15 cellular contexts compared by ENCODE assay signal in the genomic region with DNA sequence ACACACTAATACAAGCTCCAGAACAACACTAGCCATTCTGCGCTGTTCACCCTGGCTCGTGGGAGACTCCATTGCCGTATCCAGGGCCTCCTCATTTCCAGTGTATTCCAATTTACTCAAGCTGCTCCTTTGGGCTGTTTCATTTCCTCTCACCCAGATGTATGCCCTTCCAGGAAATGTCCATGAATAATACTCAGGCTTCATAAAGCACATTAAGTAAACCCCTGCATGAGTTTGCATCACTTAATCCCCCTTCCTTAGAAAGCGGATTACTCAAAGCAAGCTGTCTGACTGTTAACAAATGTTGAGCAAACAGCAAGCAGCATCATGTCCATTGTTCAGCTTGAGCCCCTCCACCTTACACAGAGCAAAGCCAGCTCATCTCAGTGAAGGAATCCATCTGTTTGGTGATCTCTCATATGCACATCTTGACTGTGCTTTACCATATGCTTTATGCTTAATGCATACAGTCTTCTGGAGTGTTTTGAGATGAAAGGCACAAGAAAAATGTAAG.
"Had no signal": no experiment of that assay in that cellular context is flagged by ENCODE, and none has a peak within 500 bp of the region (broad histone marks: within the 10 kb centered on the region; RNA-seq: fewer than 3 reads in every experiment).

No MANE protein-coding gene starts in this region.

- H3K36me3 Mint-ChIP-seq: immature natural killer cell; naive thymus-derived CD4-positive, alpha-beta T cell had no signal

- H3K4me1 ChIP-seq: ascending aorta, colonic mucosa, upper lobe of right lung had no signal

- H3K27ac ChIP-seq: ascending aorta, cardiac muscle cell, colonic mucosa, upper lobe of right lung had no signal

- ATAC-seq: activated CD8-positive, alpha-beta T cell treated with anti-CD3 and anti-CD28 coated beads, Interleukin-2, amount 10 ng/mL, durations not matched to agents 7 days and 5 days; naive thymus-derived CD4-positive, alpha-beta T cell; stimulated activated naive CD8-positive, alpha-beta T cell treated with anti-CD3 and anti-CD28 coated beads, Interleukin-15, Interleukin-2, amounts not matched to agents 100 U/mL and 50 U/mL, for 24 hours; upper lobe of right lung had no signal

- H3K27me3 Mint-ChIP-seq: naive thymus-derived CD4-positive, alpha-beta T cell had no signal

- H3K27ac Mint-ChIP-seq: activated CD8-positive, alpha-beta T cell treated with anti-CD3 and anti-CD28 coated beads, Interleukin-2, amount 10 ng/mL, durations not matched to agents 7 days and 5 days; activated T-helper 1 cell treated with anti-CD3 and anti-CD28 coated beads, Interleukin-12 subunit alpha, Interleukin-12 subunit beta, Interleukin-2, Interleukin-4 antibody, amounts not matched to agents 30 ng/mL and 10 ng/mL and 1 ng/mL, durations not matched to agents 14 hours and 24 hours and 36 hours; immature natural killer cell; naive thymus-derived CD4-positive, alpha-beta T cell had no signal

- H3K4me3 ChIP-seq: ascending aorta, cardiac muscle cell, colonic mucosa, upper lobe of right lung had no signal

- DNase-seq: activated CD4-positive, alpha-beta T cell treated with anti-CD3 and anti-CD28 coated beads for 4 hours; activated CD8-positive, alpha-beta memory T cell treated with anti-CD3 and anti-CD28 coated beads, Interleukin-2, amount 50 U/mL, for 48 hours; activated CD8-positive, alpha-beta T cell treated with anti-CD3 and anti-CD28 coated beads, Interleukin-2, amount 10 ng/mL, durations not matched to agents 7 days and 5 days; activated naive CD4-positive, alpha-beta T cell; colonic mucosa; immature natural killer cell; naive thymus-derived CD4-positive, alpha-beta T cell; occipital lobe; stimulated activated CD4-positive, alpha-beta T cell treated with anti-CD3 and anti-CD28 coated beads, Interleukin-12 subunit alpha, Interleukin-12 subunit beta, amount 100 ng/mL, for 4 hours; stimulated activated naive CD8-positive, alpha-beta T cell treated with anti-CD3 and anti-CD28 coated beads, Interleukin-15, Interleukin-2, amounts not matched to agents 100 U/mL and 50 U/mL, for 24 hours; T-helper 1 cell; upper lobe of right lung had no signal

- H3K36me3 ChIP-seq: ascending aorta, cardiac muscle cell, colonic mucosa, upper lobe of right lung had no signal

- H3K4me3 Mint-ChIP-seq: activated CD8-positive, alpha-beta T cell treated with anti-CD3 and anti-CD28 coated beads, Interleukin-2, amount 10 ng/mL, durations not matched to agents 7 days and 5 days; activated T-helper 1 cell treated with anti-CD3 and anti-CD28 coated beads, Interleukin-12 subunit alpha, Interleukin-12 subunit beta, Interleukin-2, Interleukin-4 antibody, amounts not matched to agents 30 ng/mL and 10 ng/mL and 1 ng/mL, durations not matched to agents 14 hours and 24 hours and 36 hours; immature natural killer cell; naive thymus-derived CD4-positive, alpha-beta T cell had no signal

- H3K27me3 ChIP-seq: ascending aorta, cardiac muscle cell, colonic mucosa, upper lobe of right lung had no signal

- H3K4me1 Mint-ChIP-seq: immature natural killer cell; naive thymus-derived CD4-positive, alpha-beta T cell had no signal

- H3K9me3 ChIP-seq: colonic mucosa, upper lobe of right lung had no signal
